1 cellular context compared by ENCODE assay signal in the genomic region with DNA sequence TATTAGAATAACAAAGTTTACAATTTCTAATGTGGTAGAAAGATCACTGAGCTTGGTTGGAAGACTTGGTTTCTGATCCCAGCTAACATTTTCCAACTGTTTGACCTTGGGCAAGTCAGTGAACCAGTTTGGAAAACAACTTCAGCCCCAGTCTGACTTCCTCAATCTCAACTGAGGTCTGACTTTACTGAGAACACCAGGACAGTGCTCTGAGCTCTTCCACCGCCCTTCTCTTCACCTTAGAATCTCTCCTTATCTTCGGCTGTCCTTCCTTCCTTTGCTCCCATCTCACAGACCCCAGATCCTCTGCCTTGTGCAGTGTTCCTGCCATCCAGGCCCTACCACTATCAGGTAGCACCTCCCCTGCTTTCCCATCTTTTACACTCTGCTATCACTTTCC.
A peak's percentile ranks its signal among the peaks of the same experiment; 100 is the strongest.
TF ChIP-seq lines count a peak whose summit lies in the region.

No MANE protein-coding gene starts in this region.

TF ChIP-seq in K562, 482 proteins besides CTCF, POLR2A, EP300 and RAD21 (continued from another document):
- TF ChIP-seq, protein P1, sequence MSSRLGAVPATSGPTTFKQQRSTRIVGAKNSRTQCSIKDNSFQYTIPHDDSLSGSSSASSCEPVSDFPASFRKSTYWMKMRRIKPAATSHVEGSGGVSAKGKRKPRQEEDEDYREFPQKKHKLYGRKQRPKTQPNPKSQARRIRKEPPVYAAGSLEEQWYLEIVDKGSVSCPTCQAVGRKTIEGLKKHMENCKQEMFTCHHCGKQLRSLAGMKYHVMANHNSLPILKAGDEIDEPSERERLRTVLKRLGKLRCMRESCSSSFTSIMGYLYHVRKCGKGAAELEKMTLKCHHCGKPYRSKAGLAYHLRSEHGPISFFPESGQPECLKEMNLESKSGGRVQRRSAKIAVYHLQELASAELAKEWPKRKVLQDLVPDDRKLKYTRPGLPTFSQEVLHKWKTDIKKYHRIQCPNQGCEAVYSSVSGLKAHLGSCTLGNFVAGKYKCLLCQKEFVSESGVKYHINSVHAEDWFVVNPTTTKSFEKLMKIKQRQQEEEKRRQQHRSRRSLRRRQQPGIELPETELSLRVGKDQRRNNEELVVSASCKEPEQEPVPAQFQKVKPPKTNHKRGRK (tag; IDR thresholded peaks at IDR 0.05): no peak
- TF ChIP-seq, protein P2, sequence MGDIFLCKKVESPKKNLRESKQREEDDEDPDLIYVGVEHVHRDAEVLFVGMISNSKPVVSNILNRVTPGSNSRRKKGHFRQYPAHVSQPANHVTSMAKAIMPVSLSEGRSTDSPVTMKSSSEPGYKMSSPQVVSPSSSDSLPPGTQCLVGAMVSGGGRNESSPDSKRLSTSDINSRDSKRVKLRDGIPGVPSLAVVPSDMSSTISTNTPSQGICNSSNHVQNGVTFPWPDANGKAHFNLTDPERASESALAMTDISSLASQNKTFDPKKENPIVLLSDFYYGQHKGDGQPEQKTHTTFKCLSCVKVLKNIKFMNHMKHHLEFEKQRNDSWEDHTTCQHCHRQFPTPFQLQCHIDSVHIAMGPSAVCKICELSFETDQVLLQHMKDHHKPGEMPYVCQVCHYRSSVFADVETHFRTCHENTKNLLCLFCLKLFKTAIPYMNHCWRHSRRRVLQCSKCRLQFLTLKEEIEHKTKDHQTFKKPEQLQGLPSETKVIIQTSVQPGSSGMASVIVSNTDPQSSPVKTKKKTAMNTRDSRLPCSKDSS (IDR thresholded peaks at IDR 0.05; ENCODE audit: low read depth, partially characterized antibody): no peak
- TF ChIP-seq, protein P3, sequence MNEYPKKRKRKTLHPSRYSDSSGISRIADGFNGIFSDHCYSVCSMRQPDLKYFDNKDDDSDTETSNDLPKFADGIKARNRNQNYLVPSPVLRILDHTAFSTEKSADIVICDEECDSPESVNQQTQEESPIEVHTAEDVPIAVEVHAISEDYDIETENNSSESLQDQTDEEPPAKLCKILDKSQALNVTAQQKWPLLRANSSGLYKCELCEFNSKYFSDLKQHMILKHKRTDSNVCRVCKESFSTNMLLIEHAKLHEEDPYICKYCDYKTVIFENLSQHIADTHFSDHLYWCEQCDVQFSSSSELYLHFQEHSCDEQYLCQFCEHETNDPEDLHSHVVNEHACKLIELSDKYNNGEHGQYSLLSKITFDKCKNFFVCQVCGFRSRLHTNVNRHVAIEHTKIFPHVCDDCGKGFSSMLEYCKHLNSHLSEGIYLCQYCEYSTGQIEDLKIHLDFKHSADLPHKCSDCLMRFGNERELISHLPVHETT (CRISPR knock-in tag; conservative IDR thresholded peaks at IDR 0.05 in 1 of 2, IDR thresholded peaks at IDR 0.05 in 1 of 2): 0 out of 4 replicates have a peak, but pooled peaks of 1 of the 2 experiments have one; percentile 39
- TF ChIP-seq, protein P4, sequence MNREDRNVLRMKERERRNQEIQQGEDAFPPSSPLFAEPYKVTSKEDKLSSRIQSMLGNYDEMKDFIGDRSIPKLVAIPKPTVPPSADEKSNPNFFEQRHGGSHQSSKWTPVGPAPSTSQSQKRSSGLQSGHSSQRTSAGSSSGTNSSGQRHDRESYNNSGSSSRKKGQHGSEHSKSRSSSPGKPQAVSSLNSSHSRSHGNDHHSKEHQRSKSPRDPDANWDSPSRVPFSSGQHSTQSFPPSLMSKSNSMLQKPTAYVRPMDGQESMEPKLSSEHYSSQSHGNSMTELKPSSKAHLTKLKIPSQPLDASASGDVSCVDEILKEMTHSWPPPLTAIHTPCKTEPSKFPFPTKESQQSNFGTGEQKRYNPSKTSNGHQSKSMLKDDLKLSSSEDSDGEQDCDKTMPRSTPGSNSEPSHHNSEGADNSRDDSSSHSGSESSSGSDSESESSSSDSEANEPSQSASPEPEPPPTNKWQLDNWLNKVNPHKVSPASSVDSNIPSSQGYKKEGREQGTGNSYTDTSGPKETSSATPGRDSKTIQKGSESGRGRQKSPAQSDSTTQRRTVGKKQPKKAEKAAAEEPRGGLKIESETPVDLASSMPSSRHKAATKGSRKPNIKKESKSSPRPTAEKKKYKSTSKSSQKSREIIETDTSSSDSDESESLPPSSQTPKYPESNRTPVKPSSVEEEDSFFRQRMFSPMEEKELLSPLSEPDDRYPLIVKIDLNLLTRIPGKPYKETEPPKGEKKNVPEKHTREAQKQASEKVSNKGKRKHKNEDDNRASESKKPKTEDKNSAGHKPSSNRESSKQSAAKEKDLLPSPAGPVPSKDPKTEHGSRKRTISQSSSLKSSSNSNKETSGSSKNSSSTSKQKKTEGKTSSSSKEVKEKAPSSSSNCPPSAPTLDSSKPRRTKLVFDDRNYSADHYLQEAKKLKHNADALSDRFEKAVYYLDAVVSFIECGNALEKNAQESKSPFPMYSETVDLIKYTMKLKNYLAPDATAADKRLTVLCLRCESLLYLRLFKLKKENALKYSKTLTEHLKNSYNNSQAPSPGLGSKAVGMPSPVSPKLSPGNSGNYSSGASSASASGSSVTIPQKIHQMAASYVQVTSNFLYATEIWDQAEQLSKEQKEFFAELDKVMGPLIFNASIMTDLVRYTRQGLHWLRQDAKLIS (CRISPR knock-in tag; IDR thresholded peaks at IDR 0.05): no peak
- TF ChIP-seq NR1H2 (CRISPR knock-in tag; IDR thresholded peaks at IDR 0.05): no peak
- TF ChIP-seq NONO (IDR thresholded peaks at IDR 0.05; ENCODE audit: low read depth in 2 of 2, low read length in 1 of 2): no peak
- no peak for TF ChIP-seq TOE1 (IDR thresholded peaks at IDR 0.05; ENCODE audit: borderline replicate concordance)
- TF ChIP-seq TOE1 (CRISPR knock-in tag; IDR thresholded peaks at IDR 0.05; ENCODE audit: borderline replicate concordance, low read depth): no peak
- TF ChIP-seq, protein P5, sequence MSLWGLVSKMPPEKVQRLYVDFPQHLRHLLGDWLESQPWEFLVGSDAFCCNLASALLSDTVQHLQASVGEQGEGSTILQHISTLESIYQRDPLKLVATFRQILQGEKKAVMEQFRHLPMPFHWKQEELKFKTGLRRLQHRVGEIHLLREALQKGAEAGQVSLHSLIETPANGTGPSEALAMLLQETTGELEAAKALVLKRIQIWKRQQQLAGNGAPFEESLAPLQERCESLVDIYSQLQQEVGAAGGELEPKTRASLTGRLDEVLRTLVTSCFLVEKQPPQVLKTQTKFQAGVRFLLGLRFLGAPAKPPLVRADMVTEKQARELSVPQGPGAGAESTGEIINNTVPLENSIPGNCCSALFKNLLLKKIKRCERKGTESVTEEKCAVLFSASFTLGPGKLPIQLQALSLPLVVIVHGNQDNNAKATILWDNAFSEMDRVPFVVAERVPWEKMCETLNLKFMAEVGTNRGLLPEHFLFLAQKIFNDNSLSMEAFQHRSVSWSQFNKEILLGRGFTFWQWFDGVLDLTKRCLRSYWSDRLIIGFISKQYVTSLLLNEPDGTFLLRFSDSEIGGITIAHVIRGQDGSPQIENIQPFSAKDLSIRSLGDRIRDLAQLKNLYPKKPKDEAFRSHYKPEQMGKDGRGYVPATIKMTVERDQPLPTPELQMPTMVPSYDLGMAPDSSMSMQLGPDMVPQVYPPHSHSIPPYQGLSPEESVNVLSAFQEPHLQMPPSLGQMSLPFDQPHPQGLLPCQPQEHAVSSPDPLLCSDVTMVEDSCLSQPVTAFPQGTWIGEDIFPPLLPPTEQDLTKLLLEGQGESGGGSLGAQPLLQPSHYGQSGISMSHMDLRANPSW (CRISPR knock-in tag; IDR thresholded peaks at IDR 0.05): no peak
- no peak for TF ChIP-seq RBM17 (IDR thresholded peaks at IDR 0.05; ENCODE audit: borderline replicate concordance, low read depth, low read length)
- no peak for TF ChIP-seq ZNF57 (CRISPR knock-in tag; IDR thresholded peaks at IDR 0.05)
- TF ChIP-seq ARID4B (CRISPR knock-in tag; IDR thresholded peaks at IDR 0.05): no peak
- no peak for TF ChIP-seq KLF10 (CRISPR knock-in tag; IDR thresholded peaks at IDR 0.05)
- TF ChIP-seq CTBP1 (IDR thresholded peaks at IDR 0.05; ENCODE audit: borderline replicate concordance): peak; percentile 22; the same call in 1 of the 2 replicates
- no peak for TF ChIP-seq CREB1 (IDR thresholded peaks at IDR 0.05)
- TF ChIP-seq CREB1 (CRISPR knock-in tag; IDR thresholded peaks at IDR 0.05): no peak
- peak; percentile 72; the same call in 1 of the 2 replicates for TF ChIP-seq SPI1 (IDR thresholded peaks at IDR 0.05; ENCODE audit: borderline replicate concordance, low read depth, low read length)
- no peak for TF ChIP-seq KLF6 (CRISPR knock-in tag; IDR thresholded peaks at IDR 0.05; ENCODE audit: borderline replicate concordance)
- TF ChIP-seq RNF2 (IDR thresholded peaks at IDR 0.05): no peak
- TF ChIP-seq UBTF (IDR thresholded peaks at IDR 0.05; ENCODE audit: borderline replicate concordance in 1 of 2, low read depth in 2 of 2, low read length in 2 of 2): peak in 1 of 2 experiments; percentile 75; a peak in 1 of 4 replicates
- no peak for TF ChIP-seq ZNF707 (CRISPR knock-in tag; conservative IDR thresholded peaks at IDR 0.05)
- TF ChIP-seq CBFA2T2 (conservative IDR thresholded peaks at IDR 0.05): no peak
- TF ChIP-seq TEAD1 (CRISPR knock-in tag; IDR thresholded peaks at IDR 0.05): no peak
- no peak for TF ChIP-seq ZNF592 (IDR thresholded peaks at IDR 0.05)
- TF ChIP-seq ESRRA (IDR thresholded peaks at IDR 0.05; ENCODE audit: borderline replicate concordance, low read depth): peak; percentile 79
- no peak for TF ChIP-seq ZNF274 (IDR thresholded peaks at IDR 0.05; ENCODE audit: borderline replicate concordance, low read depth, low read length)
- no peak for TF ChIP-seq ZBTB43 (CRISPR knock-in tag; IDR thresholded peaks at IDR 0.05)
- no peak for TF ChIP-seq ZBTB8A (IDR thresholded peaks at IDR 0.05; ENCODE audit: partially characterized antibody)
TF ChIP-seq in K562: peak in this region for 8.
